Comparison of ENCODE assay signal across 1 cellular context in genomic region chr6:29355603-29356002, GRCh38.
TF ChIP-seq lines count a peak whose summit lies in the region.

No MANE protein-coding gene starts in this region.

TF ChIP-seq in HCT116, 20 proteins besides CTCF, POLR2A, EP300 and RAD21:
- TF ChIP-seq YY1 (IDR thresholded peaks at IDR 0.05; ENCODE audit: extremely low read depth, insufficient replicate concordance, low read depth, low read length) (no peak), CBX3 (IDR thresholded peaks at IDR 0.05; ENCODE audit: low read depth) (no peak), ZNF274 (IDR thresholded peaks at IDR 0.05; ENCODE audit: low read depth, low read length) (no peak), MAX (IDR thresholded peaks at IDR 0.05) (no peak), ZFX (IDR thresholded peaks at IDR 0.05) (no peak), ATF3 (IDR thresholded peaks at IDR 0.05) (no peak), SP1 (IDR thresholded peaks at IDR 0.05; ENCODE audit: low read depth) (no peak), SIN3A (IDR thresholded peaks at IDR 0.05; ENCODE audit: low read depth) (no peak), CEBPB (IDR thresholded peaks at IDR 0.05; ENCODE audit: low read depth) (no peak), JUND (IDR thresholded peaks at IDR 0.05) (no peak), FOSL1 (IDR thresholded peaks at IDR 0.05; ENCODE audit: low read depth) (no peak), ELF1 (IDR thresholded peaks at IDR 0.05; ENCODE audit: borderline replicate concordance, low read depth) (no peak)
